ENCODE assay signal across 8 cellular contexts in genomic region chr10:34655286-34656170, GRCh38.
A peak's percentile ranks its signal among the peaks of the same experiment; 100 is the strongest.
DNase-seq lines count a peak whose midpoint lies in the region; ATAC-seq and TF ChIP-seq lines count a peak whose summit lies in the region.

No MANE protein-coding gene starts in this region.

- no peaks in the 10 kb centered on the region for H3K27me3 ChIP-seq in neural cell (ENCODE audit: insufficient read depth, low read depth, low read length)

- H3K79me2 ChIP-seq in neural cell (replicated peaks; ENCODE audit: insufficient read depth, low read length): peaks cover 3% of the 10 kb centered on the region

- no peak for ATAC-seq in HG03196 (IDR thresholded peaks at IDR 0.05; ENCODE audit: unreplicated experiment)

- TF ChIP-seq CTCF in epithelial cell of esophagus (IDR thresholded peaks at IDR 0.05; ENCODE audit: insufficient read depth, low read depth, low read length, missing control alignments): peak; percentile 78
- peak; percentile 76 for TF ChIP-seq CTCF in neural cell (IDR thresholded peaks at IDR 0.05; ENCODE audit: poor library complexity, severe bottlenecking)

- no peaks in the 10 kb centered on the region for H3K9me3 ChIP-seq in neural cell (ENCODE audit: low read length)

- no peaks in the 10 kb centered on the region for H3K9me2 ChIP-seq in neural cell (ENCODE audit: insufficient read depth, low read length)

- TF ChIP-seq RAD21 in neural cell (conservative IDR thresholded peaks at IDR 0.05): peak; percentile 69

- no peaks in the 10 kb centered on the region for H3F3A ChIP-seq in neural cell (ENCODE audit: insufficient read depth, low read length, poor library complexity, severe bottlenecking)

- peak; percentile 61 for DNase-seq in AG08395 (ENCODE audit: low spot score)
- peak; percentile 1 for DNase-seq in GF-D8 (lab: John Stamatoyannopoulos, UW)
- DNase-seq in KG1 (lab: John Stamatoyannopoulos, UW): peak; percentile 41
- peak; percentile 46 to 50 for DNase-seq in SHP77 (lab: John Stamatoyannopoulos, UW)
- peak; percentile 79 for DNase-seq in epithelial cell of esophagus (ENCODE audit: low read depth)
- no peak for DNase-seq in activated effector memory CD4-positive, alpha-beta T cell treated with anti-CD3 and anti-CD28 coated beads, Interleukin-2, amount 50 U/mL, for 16 hours

- no peaks in the 10 kb centered on the region for H3K36me3 ChIP-seq in neural cell (ENCODE audit: insufficient read depth, low read length)

- no peak overlapping the region for H3K9ac ChIP-seq in neural cell (ENCODE audit: low read length)

- no peak overlapping the region for H3K4me3 ChIP-seq in epithelial cell of esophagus (ENCODE audit: low read length)
- no peak overlapping the region for H3K4me3 ChIP-seq in neural cell (ENCODE audit: low read length)

- H2AFZ ChIP-seq in neural cell (ENCODE audit: low read depth, low read length): no peak overlapping the region

- no peaks in the 10 kb centered on the region for H4K20me1 ChIP-seq in neural cell (ENCODE audit: insufficient read depth)

- TF ChIP-seq EP300 in neural cell (conservative IDR thresholded peaks at IDR 0.05; ENCODE audit: poor library complexity, severe bottlenecking): no peak

- no peak overlapping the region for H3K27ac ChIP-seq in neural cell (ENCODE audit: low read length)

- H3K4me2 ChIP-seq in neural cell (ENCODE audit: low read length): no peak overlapping the region

TF ChIP-seq in neural cell, 6 proteins besides CTCF, POLR2A, EP300 and RAD21:
- TF ChIP-seq REST (IDR thresholded peaks at IDR 0.05; ENCODE audit: borderline replicate concordance) (no peak), SMC3 (conservative IDR thresholded peaks at IDR 0.05; ENCODE audit: poor library complexity) (peak; percentile 76)
